ENCODE assay signal across 11 cellular contexts in genomic region chr11:133228406-133229330, GRCh38.
DNase-seq lines count a peak whose midpoint lies in the region; ATAC-seq and TF ChIP-seq lines count a peak whose summit lies in the region.
"Had no signal": no experiment of that assay in that cellular context is flagged by ENCODE, and none has a peak within 500 bp of the region (broad histone marks: within the 10 kb centered on the region; RNA-seq: fewer than 3 reads in every experiment).

No MANE protein-coding gene starts in this region.

- 43% methylated on average over 24 of the region's 27 CpGs; no CpG with 5 or more reads in 1 of the 2 donors for WGBS in transverse colon (ENCODE audit: low coverage in 1 of 2), 2 donors

- no peak for TF ChIP-seq CTCF in left lung (IDR thresholded peaks at IDR 0.05)
- no peak for TF ChIP-seq CTCF in transverse colon (IDR thresholded peaks at IDR 0.05)

- no peak for TF ChIP-seq EP300 in transverse colon (IDR thresholded peaks at IDR 0.05; ENCODE audit: low read depth)

- TF ChIP-seq POLR2A in transverse colon (IDR thresholded peaks at IDR 0.05) = no peak

- H3K4me1 ChIP-seq in left lung (no peaks in the 10 kb centered on the region), transverse colon (peaks cover 0 to 10% (median 8%) of the 10 kb centered on the region in 4 donors)

- H3K27me3 ChIP-seq in left lung (peaks cover 0 to 24% of the 10 kb centered on the region in 2 donors), transverse colon (peaks cover 44% of the 10 kb centered on the region)

- intact Hi-C loops in left lung (cut with DNase I) = no loop called here
- intact Hi-C loops in transverse colon (cut with DNase I; ENCODE audit: low total_unique reads) = no loop called here

- in situ Hi-C loops in transverse colon (cut with MboI; ENCODE audit: low pct_ligation_motif_present in 1 of 4, low pct_unique_long_range_greater_than_20kb in 1 of 4, low sequenced_read_pairs in 3 of 4) = no loop called here

- H3K4me3 ChIP-seq in left lung (no peak overlapping the region), transverse colon (no peak overlapping the region)
- H3K4me3 ChIP-seq: SK-N-MC had no signal

- DNase-seq in NCI-H748 (lab: John Stamatoyannopoulos, UW; ENCODE audit: unreplicated experiment) (peak; percentile 58), NCI-H748 treated with DMSO at 0.1 percent for 48 hours (lab: John Stamatoyannopoulos, UW) (no peak), cerebellar cortex (ENCODE audit: low spot score) (peak; percentile 22), left lung (peak in 1 of 2 donors; percentile 81), transverse colon (peak; percentile 20), mesenteric fat pad (ENCODE audit: low spot score) (no peak)
- no peak for DNase-seq in stimulated activated CD4-positive, alpha-beta T cell treated with anti-CD3 and anti-CD28 coated beads, Interleukin-15, amount 100 ng/mL, for 24 hours
- DNase-seq in central memory CD4-positive, alpha-beta T cell = no peak
- DNase-seq: activated CD4-positive, alpha-beta T cell treated with anti-CD3 and anti-CD28 coated beads, Interleukin-2, amount 10 ng/mL, durations not matched to agents 7 days and 5 days; cortex of kidney had no signal

- H3K27ac ChIP-seq in left lung = no peak overlapping the region
- H3K27ac ChIP-seq in transverse colon = no peak overlapping the region
- H3K27ac ChIP-seq: SK-N-MC had no signal

- H3K9me3 ChIP-seq in left lung (peaks cover 0 to 3% of the 10 kb centered on the region in 2 donors), transverse colon (no peaks in the 10 kb centered on the region)

- H3K36me3 ChIP-seq in left lung (no peaks in the 10 kb centered on the region), transverse colon (no peaks in the 10 kb centered on the region)

- peak; percentile 60 for ATAC-seq in left lung

Comparison
In these comparisons a context has a peak if more than half of its experiments do, and no peak if none do; other contexts are left out.
1. DNase-seq: peak in NCI-H748 (single experiment), cerebellar cortex (single experiment) and transverse colon (single experiment); none in NCI-H748 treated with DMSO at 0.1 percent for 48 hours (single experiment), stimulated activated CD4-positive, alpha-beta T cell treated with anti-CD3 and anti-CD28 coated beads, Interleukin-15, amount 100 ng/mL, for 24 hours (single experiment), central memory CD4-positive, alpha-beta T cell (single experiment) and mesenteric fat pad (single experiment).